In genomic region chr2:240970104-240970503, GRCh38 we compare ENCODE assay signal across 24 cellular contexts. TPM values are rescaled to one million over a fixed set of nuclear protein-coding genes. Genes with fewer than 3 reads are reported as not detected.
DNase-seq lines count a peak whose midpoint lies in the region; ATAC-seq, FAIRE-seq and TF ChIP-seq lines count a peak whose summit lies in the region.
"Had no signal": no experiment of that assay in that cellular context is flagged by ENCODE, and none has a peak within 500 bp of the region (broad histone marks: within the 10 kb centered on the region; RNA-seq: fewer than 3 reads in every experiment).

No MANE protein-coding gene starts in this region.

- TF ChIP-seq EP300 in K562 (IDR thresholded peaks at IDR 0.05; ENCODE audit: low read length) = no peak
- no peak for TF ChIP-seq EP300 in ovary (IDR thresholded peaks at IDR 0.05)

- intact Hi-C loops in CD14-positive monocyte (cut with micrococcal nuclease) = no loop called here
- intact Hi-C loops in K562 (cut with micrococcal nuclease) = no loop called here
- intact Hi-C loops in ovary (cut with DNase I) = no loop called here

- peaks cover 3% of the 10 kb centered on the region for H3K36me3 Mint-ChIP-seq in activated CD4-positive, alpha-beta T cell treated with anti-CD3 and anti-CD28 coated beads, Interleukin-2, amount 10 ng/mL, durations not matched to agents 7 days and 5 days (ENCODE audit: low read depth)
- H3K36me3 Mint-ChIP-seq in CD14-positive monocyte = no peaks in the 10 kb centered on the region
- no peaks in the 10 kb centered on the region for H3K36me3 Mint-ChIP-seq in nephron progenitor cell (ENCODE audit: low read depth)
- H3K36me3 Mint-ChIP-seq: CD4-positive, alpha-beta memory T cell had no signal

- peaks cover 3% of the 10 kb centered on the region for H3K9me3 Mint-ChIP-seq in activated CD4-positive, alpha-beta T cell treated with anti-CD3 and anti-CD28 coated beads, Interleukin-2, amount 10 ng/mL, durations not matched to agents 7 days and 5 days
- H3K9me3 Mint-ChIP-seq in CD14-positive monocyte (peaks cover 0 to 8% (median 2%) of the 10 kb centered on the region in 7 donors), nephron progenitor cell (peaks cover 8% of the 10 kb centered on the region)
- H3K9me3 Mint-ChIP-seq: HFFc6 had no signal

- H3K79me2 ChIP-seq in K562 (ENCODE audit: control insufficient read depth, insufficient read depth, low read length) = no peaks in the 10 kb centered on the region

- no TSS peak for BruUV-seq in K562 (replicated peaks; lab: Mats Ljungman, UMichigan)

- H3K9me3 ChIP-seq in K562 (replicated peaks; ENCODE audit: control insufficient read depth, insufficient read depth, low read depth, low read length) (no peaks in the 10 kb centered on the region), ovary (no peaks in the 10 kb centered on the region)
- H3K9me3 ChIP-seq: A549, BE2C, HAP-1 had no signal

- H3K9ac ChIP-seq in K562 (ENCODE audit: insufficient read depth in 1 of 2, low read depth in 2 of 2, low read length in 2 of 2) = no peak overlapping the region
- H3K9ac ChIP-seq: BLaER1 treated with 17β-estradiol and CSF1 and Interleukin-3, amounts not matched to agents 10 nM and 100 nM had no signal

- H3K27ac ChIP-seq in K562 (ENCODE audit: extremely low read depth, low read depth, low read length) (no peak overlapping the region), ovary (no peak overlapping the region)
- H3K27ac ChIP-seq: A549; BLaER1 treated with 17β-estradiol and CSF1 and Interleukin-3, amounts not matched to agents 10 nM and 100 nM had no signal

- H3K4me3 Mint-ChIP-seq in activated CD4-positive, alpha-beta T cell treated with anti-CD3 and anti-CD28 coated beads, Interleukin-2, amount 10 ng/mL, durations not matched to agents 7 days and 5 days = no peak overlapping the region
- H3K4me3 Mint-ChIP-seq in CD14-positive monocyte = no peak overlapping the region
- peak overlapping the region; percentile 19 for H3K4me3 Mint-ChIP-seq in nephron progenitor cell
- H3K4me3 Mint-ChIP-seq: CD4-positive, alpha-beta memory T cell; HFFc6 had no signal

- H3K4me1 Mint-ChIP-seq in activated CD4-positive, alpha-beta T cell treated with anti-CD3 and anti-CD28 coated beads, Interleukin-2, amount 10 ng/mL, durations not matched to agents 7 days and 5 days = peaks cover 13% of the 10 kb centered on the region
- H3K4me1 Mint-ChIP-seq in CD14-positive monocyte (peaks cover 13% of the 10 kb centered on the region), nephron progenitor cell (peaks cover 16% of the 10 kb centered on the region)

- no peak for FAIRE-seq in K562 (lab: Jason Lieb, UNC)
- FAIRE-seq: A549, GM12891, H54 had no signal

- TF ChIP-seq CTCF in CD14-positive monocyte (IDR thresholded peaks at IDR 0.05) (no peak), K562 (IDR thresholded peaks at IDR 0.05 in 2 of 3, conservative IDR thresholded peaks at IDR 0.05 in 1 of 3; ENCODE audit: insufficient read depth in 2 of 3, low read depth in 1 of 3, low read length in 3 of 3) (no peak), nephron progenitor cell (IDR thresholded peaks at IDR 0.05) (no peak), ovary (IDR thresholded peaks at IDR 0.05) (no peak)

- no peaks in the 10 kb centered on the region for H3K36me3 ChIP-seq in K562 (ENCODE audit: control insufficient read depth, insufficient read depth, low read length)
- H3K36me3 ChIP-seq in ovary = no peaks in the 10 kb centered on the region
- H3K36me3 ChIP-seq: BE2C; BLaER1 treated with 17β-estradiol and CSF1 and Interleukin-3, amounts not matched to agents 10 nM and 100 nM; HAP-1 had no signal

- H2AFZ ChIP-seq in K562 (ENCODE audit: low read depth, low read length) = no peak overlapping the region

- 0% methylated on average over 3 of the region's 3 CpGs for WGBS in K562 (ENCODE audit: insufficient coverage, low coverage, missing lambda C conversion rate)
- 72 to 100% (median 96%) methylated on average over 3 of the region's 3 CpGs for WGBS in ovary, 3 donors

- in situ Hi-C loops in K562 (cut with MboI) = no loop called here

- no peaks in the 10 kb centered on the region for H4K20me1 ChIP-seq in K562 (replicated peaks; ENCODE audit: control insufficient read depth, insufficient read depth, low read length)

- H3K4me1 ChIP-seq in K562 (replicated peaks in 1 of 2; ENCODE audit: control insufficient read depth in 2 of 2, insufficient read depth in 2 of 2, low read length in 2 of 2) (peaks cover 0 to 9% of the 10 kb centered on the region in 2 experiments; a peak in 1 of 5 replicates), ovary (ENCODE audit: insufficient read depth) (peaks cover 4% of the 10 kb centered on the region)
- H3K4me1 ChIP-seq: A549, BE2C, HAP-1 had no signal

- H3K9me1 ChIP-seq in K562 (ENCODE audit: control insufficient read depth, insufficient read depth, low read length) = no peaks in the 10 kb centered on the region

- no peak for TF ChIP-seq RAD21 in K562 (CRISPR knock-in tag; conservative IDR thresholded peaks at IDR 0.05 in 1 of 2, IDR thresholded peaks at IDR 0.05 in 1 of 2)

- H3K27me3 ChIP-seq in K562 (ENCODE audit: control insufficient read depth in 2 of 2, insufficient read depth in 2 of 2, low read length in 2 of 2) = peaks cover 3 to 30% of the 10 kb centered on the region in 2 experiments; a peak in 3 of 5 replicates
- H3K27me3 ChIP-seq in ovary = no peaks in the 10 kb centered on the region
- H3K27me3 ChIP-seq: BE2C; BLaER1 treated with 17β-estradiol and CSF1 and Interleukin-3, amounts not matched to agents 10 nM and 100 nM had no signal

- POLR2A ChIA-PET in activated CD4-positive, alpha-beta T cell treated with anti-CD3 and anti-CD28 coated beads, Interleukin-2, amount 10 ng/mL, durations not matched to agents 7 days and 5 days (lab: Charles Lee) = no interaction called here
- POLR2A ChIA-PET in K562 (lab: Yijun Ruan, JAX) = no interaction called here

- CTCF ChIA-PET in activated CD4-positive, alpha-beta T cell treated with anti-CD3 and anti-CD28 coated beads, Interleukin-2, amount 10 ng/mL, durations not matched to agents 7 days and 5 days (lab: Charles Lee) = no interaction called here
- CTCF ChIA-PET in K562 (lab: Yijun Ruan, JAX; ENCODE audit: low intra/inter-chr PET ratio) = no interaction called here

- ATAC-seq in K562 = no peak
- ATAC-seq: A549 had no signal

- H3K27ac Mint-ChIP-seq in activated CD4-positive, alpha-beta T cell treated with anti-CD3 and anti-CD28 coated beads, Interleukin-2, amount 10 ng/mL, durations not matched to agents 7 days and 5 days = peak overlapping the region; percentile 22
- H3K27ac Mint-ChIP-seq in CD14-positive monocyte (peak overlapping the region in 5 of 7 donors; percentile 15 to 79 (median 37)), nephron progenitor cell (no peak overlapping the region)
- H3K27ac Mint-ChIP-seq: HFFc6 had no signal

- H3K27me3 Mint-ChIP-seq in activated CD4-positive, alpha-beta T cell treated with anti-CD3 and anti-CD28 coated beads, Interleukin-2, amount 10 ng/mL, durations not matched to agents 7 days and 5 days = peaks cover 14% of the 10 kb centered on the region
- H3K27me3 Mint-ChIP-seq in CD14-positive monocyte (ENCODE audit: low read depth in 3 of 3) (peaks cover 6 to 8% (median 8%) of the 10 kb centered on the region in 3 donors), nephron progenitor cell (ENCODE audit: low read depth, poor library complexity) (peaks cover 27% of the 10 kb centered on the region)

- no peak overlapping the region for H3K4me2 ChIP-seq in K562 (ENCODE audit: insufficient read depth, low read length)
- H3K4me2 ChIP-seq: A549; BLaER1 treated with 17β-estradiol and CSF1 and Interleukin-3, amounts not matched to agents 10 nM and 100 nM had no signal

- no peak overlapping the region for H3K4me3 ChIP-seq in K562
- no peak overlapping the region for H3K4me3 ChIP-seq in ovary
- H3K4me3 ChIP-seq: A549; BLaER1 treated with 17β-estradiol and CSF1 and Interleukin-3, amounts not matched to agents 10 nM and 100 nM; HAP-1 had no signal

- DNase-seq in activated CD4-positive, alpha-beta T cell treated with anti-CD3 and anti-CD28 coated beads, Interleukin-2, amount 10 ng/mL, durations not matched to agents 7 days and 5 days = no peak
- DNase-seq in activated CD4-positive, alpha-beta T cell treated with anti-CD3 and anti-CD28 coated beads for 48 hours = no peak
- no peak for DNase-seq in CD14-positive monocyte (ENCODE audit: low spot score)
- DNase-seq in K562 (ENCODE audit: extremely low read depth in 1 of 4, low spot score in 3 of 4) = no peak
- no peak for DNase-seq in nephron progenitor cell
- no peak for DNase-seq in NCI-H774 (lab: John Stamatoyannopoulos, UW)
- DNase-seq in ovary = no peak
- DNase-seq: 8988T; ACHN; AML-193; BE2C; Calu3; CD4-positive, alpha-beta memory T cell; COR-L47; DMS53; DMS79 treated with DMSO at 0.1 percent for 48 hours; GF-D8; GOT3; HFFc6 had no signal

- TF ChIP-seq POLR2A in K562 (conservative IDR thresholded peaks at IDR 0.05) (no peak), ovary (IDR thresholded peaks at IDR 0.05) (no peak)

TF ChIP-seq in K562, 482 proteins besides CTCF, POLR2A, EP300 and RAD21 (continues in another document):
- peak; percentile 70 for TF ChIP-seq ZNF507 (tag; conservative IDR thresholded peaks at IDR 0.05)

RNA-seq across cellular contexts. Expression of gene SNED1, which starts 28.3 kb away (rescaled TPM):
- total RNA-seq in activated CD4-positive, alpha-beta T cell treated with anti-CD3 and anti-CD28 coated beads, Interleukin-2, amount 10 ng/mL, durations not matched to agents 7 days and 5 days = 1 to 10 TPM; 6.1 to 8.6 TPM
- polyA plus RNA-seq in CD14-positive monocyte (under 1 TPM; 0.02 to 0.12 TPM), K562 (2011; rRNA removed) (0.06 TPM in 1 of 2 replicates, not detected in the other), K562 (2014; fragmentation: Illumina TruSeq; extraction: Trizol) (not detected in 2 replicates), K562 (2014; fragmentation: Nextera tagmentation; extraction: Ambion mirVana) (under 1 TPM; 0.03 to 0.04 TPM), K562 (2014; rRNA removed) (0.03 TPM in 1 of 2 replicates, not detected in the other), ovary (10 to 100 TPM; 16.7 to 29.5 TPM)
- not detected in 2 replicates for total RNA-seq in K562 (2011; cell fraction: chromatin; rRNA removed; ENCODE audit: low replicate concordance)
- not detected in 2 replicates for total RNA-seq in K562 (2011; cell fraction: nucleolus; rRNA removed)
- not detected in 2 replicates for total RNA-seq in K562 (2011; cell fraction: nucleoplasm; rRNA removed)
- total RNA-seq in K562 (2014; rRNA removed) (not detected in 2 replicates), K562 (2014; rRNA removed; fragmentation: Illumina TruSeq; extraction: Trizol) (not detected in 2 replicates), K562 (2015; rRNA removed; fragmentation: Illumina TruSeq; extraction: Trizol) (not detected in 2 replicates), K562 (2021) (0.02 and 0.07 TPM in 2 replicates), ovary (10 to 100 TPM; 32.7 to 69.5 (median 50.3) TPM)
- not detected in 2 replicates for polyA plus RNA-seq in K562 (2011; cell fraction: cytosol; rRNA removed)
- 0.01 TPM in 1 of 2 replicates, not detected in the other for polyA plus RNA-seq in K562 (2011; cell fraction: nucleus; rRNA removed)
- polyA plus RNA-seq in K562 (2012) = 0.12 and 0.17 TPM in 2 replicates
- polyA minus RNA-seq in K562 (2011; rRNA and poly(A)+ RNA removed) = not detected in 2 replicates
- not detected in 2 replicates for polyA minus RNA-seq in K562 (2011; cell fraction: cytosol; rRNA and poly(A)+ RNA removed)
- polyA minus RNA-seq in K562 (2011; cell fraction: nucleus; rRNA and poly(A)+ RNA removed) = not detected in 2 replicates

Comparison
In these comparisons a context has a peak if more than half of its experiments do, and no peak if none do; other contexts are left out.
1. RNA of gene SNED1, which starts 28.3 kb away (total RNA-seq): 32.7 to 69.5 TPM in ovary and 6.1 to 8.6 TPM in activated CD4-positive, alpha-beta T cell treated with anti-CD3 and anti-CD28 coated beads, Interleukin-2, amount 10 ng/mL, durations not matched to agents 7 days and 5 days; 0.02 to 0.07 TPM in K562; every median in the first group is over 4 times any median in the second.